ENCODE assay signal across 30 cellular contexts in the genomic region with DNA sequence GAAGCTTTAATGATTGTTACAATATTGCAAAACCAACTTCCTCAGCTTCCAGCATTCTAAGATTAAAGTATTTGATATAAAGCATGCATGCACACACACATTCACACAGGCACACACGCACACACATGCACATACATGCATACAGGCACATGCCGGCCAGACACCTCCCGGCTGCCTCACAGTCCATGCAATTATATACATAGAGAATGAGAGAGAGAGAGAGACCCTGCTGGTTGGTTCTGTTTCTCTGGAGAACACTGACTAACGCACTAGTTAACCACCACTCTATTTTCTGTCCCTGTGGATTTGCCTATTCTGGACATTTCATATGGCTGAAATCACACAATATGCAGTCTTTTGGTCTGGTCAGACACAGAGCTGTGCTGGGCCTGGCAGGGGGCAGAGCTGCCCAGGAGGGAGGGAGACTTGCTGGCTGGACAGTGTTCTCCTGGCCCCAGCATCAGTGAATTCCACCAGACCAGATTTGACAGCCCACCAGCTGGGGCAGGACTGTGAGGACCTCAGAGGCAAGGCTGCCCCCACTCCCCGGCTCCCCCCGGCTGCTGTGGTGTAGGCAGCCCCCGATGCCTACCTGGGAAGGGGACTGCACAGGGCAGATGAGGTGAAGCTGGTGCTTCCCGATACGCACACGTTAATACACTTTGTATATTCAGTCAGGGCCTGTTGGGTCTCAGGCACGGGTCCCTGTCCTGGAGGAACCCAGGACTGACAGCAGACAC.
"Had no signal": no experiment of that assay in that cellular context is flagged by ENCODE, and none has a peak within 500 bp of the region (broad histone marks: within the 10 kb centered on the region; RNA-seq: fewer than 3 reads in every experiment).

No MANE protein-coding gene starts in this region.

- H3K4me1 Mint-ChIP-seq: activated B cell treated with CpG ODN at 0.5 μM for 24 hours; activated T-helper 17 cell treated with anti-CD3 and anti-CD28 coated beads, Interleukin-2, amount 50 U/mL, for 72 hours had no signal

- H3K27me3 Mint-ChIP-seq: activated T-helper 17 cell treated with anti-CD3 and anti-CD28 coated beads, Interleukin-2, amount 50 U/mL, for 72 hours had no signal

- H3K9me3 Mint-ChIP-seq: activated B cell treated with CpG ODN at 0.5 μM for 24 hours; activated CD8-positive, alpha-beta T cell treated with anti-CD3 and anti-CD28 coated beads for 36 hours; activated T-cell treated with anti-CD3 and anti-CD28 coated beads, Interleukin-2, amount 50 U/mL, for 4 hours; activated T-helper 17 cell treated with anti-CD3 and anti-CD28 coated beads, Interleukin-2, amount 50 U/mL, for 72 hours; effector memory CD8-positive, alpha-beta T cell; T-cell; T-helper 1 cell treated with Interleukin-12 subunit alpha and Interleukin-12 subunit beta and Interleukin-4 antibody, amounts not matched to agents 30 μg/mL and 1 μg/mL, for 36 hours; T-helper 2 cell treated with Interferon-gamma antibody and Interleukin-4, amounts not matched to agents 5 μg/mL and 100 μg/mL, for 36 hours had no signal

- H3K36me3 ChIP-seq: esophagus muscularis mucosa, gastrocnemius medialis, WERI-Rb-1 had no signal

- H3K4me1 ChIP-seq: esophagus muscularis mucosa, foreskin keratinocyte, gastrocnemius medialis had no signal

- H3K36me3 Mint-ChIP-seq: activated naive CD8-positive, alpha-beta T cell; T-cell had no signal

- ATAC-seq: activated CD4-positive, CD25-positive, alpha-beta regulatory T cell treated with anti-CD3 and anti-CD28 coated beads, Interleukin-2, amount 50 U/mL, for 24 hours; activated CD8-positive, alpha-beta T cell treated with anti-CD3 and anti-CD28 coated beads for 36 hours; activated T-cell treated with anti-CD3 and anti-CD28 coated beads, Interleukin-2, amount 50 U/mL, for 4 hours; activated T-helper 17 cell treated with anti-CD3 and anti-CD28 coated beads, Interleukin-2, amount 50 U/mL, for 72 hours; effector memory CD8-positive, alpha-beta T cell; foreskin keratinocyte; gastrocnemius medialis; T-cell had no signal

- H3K27me3 ChIP-seq: foreskin keratinocyte, gastrocnemius medialis had no signal

- DNase-seq: activated B cell treated with CpG ODN at 0.5 μM for 24 hours; activated CD4-positive, alpha-beta T cell treated with anti-CD3 and anti-CD28 coated beads for 48 hours; activated CD4-positive, alpha-beta T cell treated with anti-CD3 and anti-CD28 coated beads, Interleukin-2, amount 50 U/mL, for 1 hour; activated CD4-positive, alpha-beta T cell treated with anti-CD3 and anti-CD28 coated beads, Interleukin-2, amount 50 U/mL, for 48 hours; activated CD8-positive, alpha-beta memory T cell treated with anti-CD3 and anti-CD28 coated beads for 24 hours; activated CD8-positive, alpha-beta T cell treated with anti-CD3 and anti-CD28 coated beads for 36 hours; activated effector memory CD4-positive, alpha-beta T cell treated with Interleukin-2 at 50 U/mL for 16 hours; activated gamma-delta T cell treated with Interleukin-2 at 50 U/mL for 16 hours; activated naive CD4-positive, alpha-beta T cell treated with anti-CD3 and anti-CD28 coated beads, Interleukin-2, amount 50 U/mL, for 16 hours; activated naive CD4-positive, alpha-beta T cell treated with Interleukin-2 at 50 U/mL for 16 hours; activated T-cell treated with anti-CD3 and anti-CD28 coated beads, Interleukin-2, amount 50 U/mL, for 4 hours; amniotic stem cell; anterior cingulate cortex; caudate nucleus; cortex of kidney; dermis blood vessel endothelial cell; effector CD4-positive, alpha-beta T cell; effector memory CD8-positive, alpha-beta T cell; erythroblast; foreskin keratinocyte; gastrocnemius medialis; T-cell; T1000; WERI-Rb-1 had no signal

- H3K4me3 ChIP-seq: esophagus muscularis mucosa, gastrocnemius medialis had no signal

- H3K27ac ChIP-seq: esophagus muscularis mucosa, foreskin keratinocyte, gastrocnemius medialis, WERI-Rb-1 had no signal

- H3K27ac Mint-ChIP-seq: activated B cell treated with CpG ODN at 0.5 μM for 24 hours; activated CD8-positive, alpha-beta T cell treated with anti-CD3 and anti-CD28 coated beads for 36 hours; activated naive CD8-positive, alpha-beta T cell; activated T-helper 17 cell treated with anti-CD3 and anti-CD28 coated beads, Interleukin-2, amount 50 U/mL, for 72 hours; effector memory CD8-positive, alpha-beta T cell; T-cell; T-helper 1 cell treated with Interleukin-12 subunit alpha and Interleukin-12 subunit beta and Interleukin-4 antibody, amounts not matched to agents 30 μg/mL and 1 μg/mL, for 36 hours; T-helper 2 cell treated with Interferon-gamma antibody and Interleukin-4, amounts not matched to agents 5 μg/mL and 100 μg/mL, for 36 hours had no signal

- H3K4me3 Mint-ChIP-seq: activated B cell treated with CpG ODN at 0.5 μM for 24 hours; activated CD8-positive, alpha-beta T cell treated with anti-CD3 and anti-CD28 coated beads for 36 hours; activated naive CD8-positive, alpha-beta T cell; activated T-cell treated with anti-CD3 and anti-CD28 coated beads, Interleukin-2, amount 50 U/mL, for 4 hours; activated T-helper 17 cell treated with anti-CD3 and anti-CD28 coated beads, Interleukin-2, amount 50 U/mL, for 72 hours; effector memory CD8-positive, alpha-beta T cell; T-cell; T-helper 1 cell treated with Interleukin-12 subunit alpha and Interleukin-12 subunit beta and Interleukin-4 antibody, amounts not matched to agents 30 μg/mL and 1 μg/mL, for 36 hours; T-helper 2 cell treated with Interferon-gamma antibody and Interleukin-4, amounts not matched to agents 5 μg/mL and 100 μg/mL, for 36 hours had no signal

- H3K9me3 ChIP-seq: esophagus muscularis mucosa, gastrocnemius medialis had no signal
